Comparison of ENCODE assay signal across 8 cellular contexts in the genomic region with DNA sequence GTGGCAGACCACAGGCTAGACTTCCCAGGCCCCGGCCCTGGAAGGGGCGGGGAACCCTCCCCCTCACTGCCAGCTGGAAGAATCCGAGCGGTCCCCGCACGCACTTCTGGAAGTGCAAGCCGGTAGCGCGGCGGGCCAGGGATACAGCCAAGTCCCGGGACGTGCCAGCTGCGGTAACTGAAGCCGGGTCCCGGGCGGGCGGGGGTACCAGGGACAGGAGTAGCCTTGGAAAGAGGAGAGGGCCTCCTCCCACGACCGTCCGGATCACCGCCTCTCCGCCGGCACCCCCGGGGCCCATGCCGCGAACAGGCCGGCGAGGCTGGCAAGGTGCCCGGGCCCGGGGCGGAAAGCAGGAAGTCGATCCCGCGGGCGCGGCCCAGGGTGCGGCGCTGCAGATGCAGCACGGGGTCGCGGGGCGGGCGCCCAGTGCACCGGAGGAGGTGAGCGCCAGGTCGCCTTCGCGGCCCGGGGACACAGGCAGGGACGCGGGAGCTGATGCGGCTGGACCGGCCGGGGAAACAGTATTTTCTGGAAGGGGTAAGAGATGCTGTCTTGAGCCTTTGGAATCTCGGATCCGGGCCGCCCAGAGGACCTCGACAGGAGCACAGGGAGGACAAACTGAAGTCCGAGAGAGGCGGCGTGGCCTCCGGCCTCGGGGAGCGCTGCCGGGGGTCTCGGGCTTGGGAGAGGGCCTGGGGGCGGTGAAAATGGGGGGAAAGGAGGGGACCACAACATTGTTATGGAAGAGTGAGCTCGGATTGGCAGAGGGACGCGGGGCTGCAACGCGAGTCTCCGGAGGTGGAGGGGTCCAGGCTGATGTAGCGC. TPM values are rescaled to one million over a fixed set of nuclear protein-coding genes. Genes with fewer than 3 reads are reported as not detected.
A peak's percentile ranks its signal among the peaks of the same experiment; 100 is the strongest.
DNase-seq lines count a peak whose midpoint lies in the region; ATAC-seq and TF ChIP-seq lines count a peak whose summit lies in the region.

No MANE protein-coding gene starts in this region.

- TF ChIP-seq EP300 in upper lobe of left lung (IDR thresholded peaks at IDR 0.05) = no peak

- H3K36me3 ChIP-seq in SU-DHL-6 (ENCODE audit: low read length) (no peaks in the 10 kb centered on the region), heart right ventricle (peaks cover 0 to 29% (median 1%) of the 10 kb centered on the region in 9 donors), upper lobe of left lung (peaks cover 0 to 16% (median 5%) of the 10 kb centered on the region in 4 donors)

- H3K4me1 ChIP-seq in heart right ventricle (peaks cover 14 to 50% (median 39%) of the 10 kb centered on the region in 9 donors), upper lobe of left lung (peaks cover 32 to 54% (median 36%) of the 10 kb centered on the region in 4 donors)

- DNase-seq in AG04450 (ENCODE audit: low read depth, low spot score) (no peak), heart right ventricle (peak; percentile 76 to 87), pons (ENCODE audit: low spot score) (peak; percentile 32), upper lobe of left lung (peak; percentile 92 to 97)

- H3K4me1 Mint-ChIP-seq in IgD-negative memory B cell = peaks cover 26 to 30% (median 29%) of the 10 kb centered on the region in 3 donors

- peak in 3 of 4 donors; percentile 4 to 66 (median 37) for TF ChIP-seq POLR2A in upper lobe of left lung (IDR thresholded peaks at IDR 0.05)

- intact Hi-C loops in heart right ventricle (cut with DNase I) = loop anchor here in 1 of 10 donors (2.0 kb wide), 1 partner anchor 43 kb away; a partner anchor contains a TSS

- 1 to 2% (median 1%) methylated on average over 64 to 74 of the region's 74 CpGs for WGBS in adipose tissue, 3 donors
- 0% methylated on average over 73 to 74 of the region's 74 CpGs for WGBS in heart right ventricle, 2 donors
- WGBS in upper lobe of left lung, 2 donors = 0 to 1% methylated on average over 11 to 59 of the region's 74 CpGs

- TF ChIP-seq CTCF in AG04450 (IDR thresholded peaks at IDR 0.05; ENCODE audit: low read depth, low read length) (no peak), SU-DHL-6 (IDR thresholded peaks at IDR 0.05; ENCODE audit: insufficient read depth, low read length, poor library complexity, severe bottlenecking) (no peak), heart right ventricle (IDR thresholded peaks at IDR 0.05) (peak in 1 of 9 donors; percentile 15), upper lobe of left lung (IDR thresholded peaks at IDR 0.05) (no peak)

- H3K79me2 ChIP-seq in SU-DHL-6 (ENCODE audit: insufficient read depth, low read length) = peaks cover 5% of the 10 kb centered on the region; the same call in 1 of the 2 replicates

- H3K27me3 Mint-ChIP-seq in IgD-negative memory B cell = no peaks in the 10 kb centered on the region

- H3K27ac Mint-ChIP-seq in IgD-negative memory B cell = peak overlapping the region; percentile 78 to 95 (median 93)

- ATAC-seq in GM19324 (IDR thresholded peaks at IDR 0.05; ENCODE audit: low FRiP score, unreplicated experiment) (peak; percentile 29), heart right ventricle (peak; percentile 49 to 70 (median 64)), upper lobe of left lung (ENCODE audit: low FRiP score in 2 of 2) (peak; percentile 74 to 86)

- peak overlapping the region; percentile 99 for H2AFZ ChIP-seq in SU-DHL-6 (ENCODE audit: low read depth, low read length, severe bottlenecking)

- H3K4me2 ChIP-seq in SU-DHL-6 (ENCODE audit: low read depth, low read length, poor library complexity, severe bottlenecking) = peak overlapping the region; percentile 99

- H4K20me1 ChIP-seq in SU-DHL-6 (ENCODE audit: low read depth, low read length) = no peaks in the 10 kb centered on the region

- peaks cover 9% of the 10 kb centered on the region for H3K27me3 ChIP-seq in AG04450 (ENCODE audit: control insufficient read depth, insufficient read depth, low read length)
- no peaks in the 10 kb centered on the region for H3K27me3 ChIP-seq in SU-DHL-6 (ENCODE audit: low read length)
- no peaks in the 10 kb centered on the region for H3K27me3 ChIP-seq in heart right ventricle
- no peaks in the 10 kb centered on the region for H3K27me3 ChIP-seq in upper lobe of left lung

- POLR2A ChIA-PET in AG04450 (lab: Yijun Ruan, JAX) = interaction anchor here (1.6 kb wide), 1 partner anchor 43 kb away, joined by 9 read pairs; a partner anchor contains a TSS

- H3K9me3 ChIP-seq in AG04450 (ENCODE audit: control insufficient read depth, insufficient read depth, low read length) (peaks cover 6% of the 10 kb centered on the region; the same call in 1 of the 2 replicates), SU-DHL-6 (ENCODE audit: insufficient read depth, low read length) (no peaks in the 10 kb centered on the region), heart right ventricle (no peaks in the 10 kb centered on the region), upper lobe of left lung (no peaks in the 10 kb centered on the region)

- no peaks in the 10 kb centered on the region for H3F3A ChIP-seq in SU-DHL-6 (ENCODE audit: insufficient read depth)

- H3K27ac ChIP-seq in AG04450 (ENCODE audit: low read depth, low read length) (peak overlapping the region; percentile 39), SU-DHL-6 (ENCODE audit: low read depth, low read length) (no peak overlapping the region), adipose tissue (ENCODE audit: low read depth, low read length) (peak overlapping the region; percentile 51), heart right ventricle (peak overlapping the region; percentile 59 to 93 (median 90)), upper lobe of left lung (peak overlapping the region; percentile 88 to 99 (median 94))

- peak overlapping the region; percentile 80 for H3K9ac ChIP-seq in SU-DHL-6 (ENCODE audit: low read length)

- peaks cover 0 to 2% (median 0%) of the 10 kb centered on the region in 3 donors for H3K9me3 Mint-ChIP-seq in IgD-negative memory B cell

- peak overlapping the region; percentile 93 for H3K4me3 ChIP-seq in AG04450 (ENCODE audit: low read depth, low read length)
- peak overlapping the region; percentile 96 for H3K4me3 ChIP-seq in SU-DHL-6 (ENCODE audit: insufficient read depth, low read length, poor library complexity, severe bottlenecking)
- H3K4me3 ChIP-seq in heart right ventricle = peak overlapping the region; percentile 53 to 95 (median 78)
- H3K4me3 ChIP-seq in upper lobe of left lung = peak overlapping the region; percentile 66 to 92 (median 82)

- H3K4me3 Mint-ChIP-seq in IgD-negative memory B cell = peak overlapping the region; percentile 88 to 96 (median 92)

- no peaks in the 10 kb centered on the region for H3K9me2 ChIP-seq in SU-DHL-6 (replicated peaks; ENCODE audit: insufficient read depth, low read length)

- H3K36me3 Mint-ChIP-seq in IgD-negative memory B cell = no peaks in the 10 kb centered on the region

- CTCF ChIA-PET in AG04450 (lab: Charles Lee) = interaction anchor here (0.5 to 2.7 kb wide), 4 partner anchors 11 to 40 kb away, joined by 4 to 9 read pairs (median 5); no protein-coding TSS in a partner anchor

RNA-seq across cellular contexts. Expression of a gene that starts 0.8 kb away (rescaled TPM):
- polyA plus RNA-seq in AG04450 (2011; rRNA removed) = 4.7 and 10.6 TPM in 2 replicates
- polyA minus RNA-seq in AG04450 (2011; rRNA and poly(A)+ RNA removed) = 7.7 and 19.2 TPM in 2 replicates
- 8.9 TPM for polyA plus RNA-seq in IgD-negative memory B cell
- polyA plus RNA-seq in adipose tissue = 10 to 100 TPM; 10.4 to 52.0 (median 15.4) TPM
- total RNA-seq in heart right ventricle = 1 to 10 TPM; 4.5 to 9.6 (median 6.1) TPM
- 10 to 100 TPM in 1 of 2 donors, 1 to 10 TPM in 1; 5.2 to 14.1 TPM for polyA plus RNA-seq in heart right ventricle
- total RNA-seq in upper lobe of left lung = 10 to 100 TPM; 18.3 to 50.9 (median 24.0) TPM

RNA-seq across cellular contexts. Expression of a gene that starts 43.1 kb away (rescaled TPM):
- 11.7 and 13.3 TPM in 2 replicates for polyA plus RNA-seq in AG04450 (2011; rRNA removed)
- polyA minus RNA-seq in AG04450 (2011; rRNA and poly(A)+ RNA removed) = 28.1 and 31.7 TPM in 2 replicates
- polyA plus RNA-seq in IgD-negative memory B cell = 39.3 TPM
- 10 to 100 TPM; 14.8 to 60.8 (median 16.2) TPM for polyA plus RNA-seq in adipose tissue
- total RNA-seq in heart right ventricle = 100 to 1,000 TPM in 5 of 10 donors, 10 to 100 TPM in 5; 61.8 to 131 (median 98.0) TPM
- polyA plus RNA-seq in heart right ventricle = 10 to 100 TPM; 16.8 to 24.4 TPM
- 100 to 1,000 TPM in 1 of 6 donors, 10 to 100 TPM in 5; 51.1 to 103 (median 63.2) TPM for total RNA-seq in upper lobe of left lung

Comparison
In these comparisons a context has a peak if more than half of its experiments do, and no peak if none do; other contexts are left out.
1. ATAC-seq: peak in every context shown above with its lines; median percentile 80 in upper lobe of left lung; 64 in heart right ventricle; 29 in GM19324.